14 cellular contexts compared by ENCODE assay signal in the genomic region with DNA sequence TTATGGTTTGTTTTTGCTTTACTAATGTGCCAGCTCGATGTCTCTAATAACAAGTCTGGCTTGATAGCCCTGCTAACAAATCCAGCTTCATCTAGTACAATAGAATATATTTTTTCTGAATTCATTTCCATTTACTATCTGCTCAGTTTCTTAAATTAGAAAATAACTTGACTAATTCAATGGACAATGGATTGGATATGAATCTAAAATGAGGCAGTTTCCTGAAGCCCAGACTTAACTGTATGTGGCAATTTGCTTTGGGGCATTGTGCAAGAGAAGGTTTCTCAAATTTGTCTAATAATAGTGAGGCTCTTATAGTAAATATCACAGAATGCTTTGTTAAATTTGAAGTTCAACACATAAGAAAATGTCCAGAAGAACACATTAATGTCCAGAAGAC. TPM values are rescaled to one million over a fixed set of nuclear protein-coding genes. Genes with fewer than 3 reads are reported as not detected.
DNase-seq lines count a peak whose midpoint lies in the region; FAIRE-seq and TF ChIP-seq lines count a peak whose summit lies in the region.
"Had no signal": no experiment of that assay in that cellular context is flagged by ENCODE, and none has a peak within 500 bp of the region (broad histone marks: within the 10 kb centered on the region; RNA-seq: fewer than 3 reads in every experiment).

No MANE protein-coding gene starts in this region.

- no peak for FAIRE-seq in keratinocyte (lab: Jason Lieb, UNC)
- FAIRE-seq: GM12891 had no signal

- H3K79me2 ChIP-seq in keratinocyte (ENCODE audit: control insufficient read depth, insufficient read depth, low read length), result no peaks in the 10 kb centered on the region

- H3K4me1 ChIP-seq in keratinocyte (ENCODE audit: control insufficient read depth, extremely low read depth, insufficient read depth, low read length), result peaks cover 6% of the 10 kb centered on the region

- H3K4me3 ChIP-seq in SK-N-MC (peak overlapping the region; percentile 32), epithelial cell of esophagus (ENCODE audit: low read length) (no peak overlapping the region), keratinocyte (ENCODE audit: control insufficient read depth in 2 of 3, extremely low read depth in 1 of 3, insufficient read depth in 2 of 3, low read depth in 1 of 3, low read length in 3 of 3) (no peak overlapping the region)

- peak overlapping the region; percentile 2 for H2AFZ ChIP-seq in keratinocyte (ENCODE audit: control insufficient read depth, low read length)

- peak overlapping the region; percentile 84 for H3K27ac ChIP-seq in SK-N-MC
- H3K27ac ChIP-seq in keratinocyte (ENCODE audit: control insufficient read depth, insufficient read depth, low read length), result no peak overlapping the region
- H3K27ac ChIP-seq: 22Rv1 had no signal

- no peaks in the 10 kb centered on the region for H4K20me1 ChIP-seq in keratinocyte (ENCODE audit: control insufficient read depth, extremely low read depth, insufficient read depth, low read length)

- no peaks in the 10 kb centered on the region for H3K36me3 ChIP-seq in SK-N-MC (ENCODE audit: insufficient read depth, low read length)
- no peaks in the 10 kb centered on the region for H3K36me3 ChIP-seq in keratinocyte (ENCODE audit: control insufficient read depth in 2 of 2, extremely low read depth in 1 of 2, insufficient read depth in 2 of 2, low read length in 2 of 2)

- no peaks in the 10 kb centered on the region for H3K27me3 ChIP-seq in keratinocyte (ENCODE audit: control insufficient read depth, extremely low read depth, insufficient read depth, low read length)

- TF ChIP-seq CTCF in epithelial cell of esophagus (IDR thresholded peaks at IDR 0.05; ENCODE audit: insufficient read depth, low read depth, low read length, missing control alignments), result no peak
- TF ChIP-seq CTCF in keratinocyte (optimal IDR thresholded peaks at IDR 0.05 in 1 of 3, IDR thresholded peaks at IDR 0.05 in 1 of 3, conservative IDR thresholded peaks at IDR 0.05 in 1 of 3; ENCODE audit: extremely low read depth in 1 of 3, insufficient read depth in 2 of 3, low read length in 3 of 3), result no peak

- H3K9ac ChIP-seq in SK-N-MC (ENCODE audit: insufficient read length), result no peak overlapping the region
- H3K9ac ChIP-seq in keratinocyte (ENCODE audit: control insufficient read depth, extremely low read depth, insufficient read depth, low read length), result no peak overlapping the region

- H3K9me1 ChIP-seq in keratinocyte (ENCODE audit: control insufficient read depth, extremely low read depth, insufficient read depth, low read length), result no peaks in the 10 kb centered on the region

- no peak overlapping the region for H3K4me2 ChIP-seq in keratinocyte (ENCODE audit: control insufficient read depth, extremely low read depth, insufficient read depth, low read depth, low read length)

- DNase-seq in NCI-H446 treated with DMSO at 0.1 percent for 48 hours (lab: John Stamatoyannopoulos, UW) (peak; percentile 15), NCI-H446 (lab: John Stamatoyannopoulos, UW) (no peak), SK-N-MC (ENCODE audit: low read depth, low spot score) (peak; percentile 72), epithelial cell of esophagus (ENCODE audit: low read depth) (peak; percentile 59), keratinocyte (ENCODE audit: low read depth, low spot score) (no peak), middle frontal gyrus (ENCODE audit: extremely low spot score, low spot score) (no peak), HuH-7.5 (ENCODE audit: low spot score) (no peak), UCSD-AML1 (lab: John Stamatoyannopoulos, UW; ENCODE audit: unreplicated experiment) (no peak)
- DNase-seq: Calu3, NCI-H1092, NCI-H1694, SHP77 treated with DMSO at 0.1 percent for 48 hours had no signal

- no peaks in the 10 kb centered on the region for H3K9me3 ChIP-seq in SK-N-MC (ENCODE audit: low read depth, low read length)
- H3K9me3 ChIP-seq in keratinocyte (ENCODE audit: control insufficient read depth, low read depth, low read length), result no peaks in the 10 kb centered on the region

- dilution Hi-C loops in keratinocyte (cut with MboI; ENCODE audit: extremely low pct_ligation_motif_present, low sequenced_read_pairs), result no loop called here

RNA-seq across cellular contexts. Expression of a gene that starts 25.8 kb away (rescaled TPM):
- polyA plus RNA-seq in keratinocyte, result 2.3 to 3.2 TPM (median 2.5 TPM) in 3 replicates
- polyA plus RNA-seq in keratinocyte (2011; ENCODE audit: low read depth), result 0.50 TPM
- 1.8 and 2.7 TPM in 2 replicates for polyA plus RNA-seq in keratinocyte (2011; cell fraction: cytosol; rRNA removed)
- polyA plus RNA-seq in keratinocyte (2011; cell fraction: nucleus; rRNA removed), result 2.2 and 2.3 TPM in 2 replicates
- 0.41 and 1.3 TPM in 2 replicates for polyA plus RNA-seq in keratinocyte (2012; ENCODE audit: low replicate concordance)
- polyA minus RNA-seq in keratinocyte, result 1.6 to 5.1 TPM (median 3.6 TPM) in 3 replicates
- polyA minus RNA-seq in keratinocyte (2011; cell fraction: cytosol; rRNA and poly(A)+ RNA removed), result 2.5 TPM
- 3.3 and 4.9 TPM in 2 replicates for polyA minus RNA-seq in keratinocyte (2011; cell fraction: nucleus; rRNA and poly(A)+ RNA removed)

Comparison
In these comparisons a context has a peak if more than half of its experiments do, and no peak if none do; other contexts are left out.
1. DNase-seq: peak in NCI-H446 treated with DMSO at 0.1 percent for 48 hours (single experiment), SK-N-MC (single experiment) and epithelial cell of esophagus (single experiment); none in NCI-H446 (0 of 2), keratinocyte (single experiment), middle frontal gyrus (single experiment), HuH-7.5 (single experiment) and UCSD-AML1 (single experiment).